In genomic region chr7:138008588-138009349, GRCh38 we compare ENCODE assay signal across 8 cellular contexts. TPM values are rescaled to one million over a fixed set of nuclear protein-coding genes. Genes with fewer than 3 reads are reported as not detected.
DNase-seq lines count a peak whose midpoint lies in the region; ATAC-seq and TF ChIP-seq lines count a peak whose summit lies in the region.

No MANE protein-coding gene starts in this region.

- H3K27me3 Mint-ChIP-seq in T-helper 17 cell (peaks cover 6% of the 10 kb centered on the region), mesothelial cell of epicardium (ENCODE audit: low read depth) (no peaks in the 10 kb centered on the region)

- peak; percentile 83 for TF ChIP-seq CTCF in mesothelial cell of epicardium (IDR thresholded peaks at IDR 0.05; ENCODE audit: unreplicated experiment)

- H3K27ac Mint-ChIP-seq in T-helper 17 cell (no peak overlapping the region), mesothelial cell of epicardium (peak overlapping the region; percentile 70)

- H3K4me3 Mint-ChIP-seq in T-helper 17 cell (no peak overlapping the region), mesothelial cell of epicardium (no peak overlapping the region)

- DNase-seq in DMS153 (lab: John Stamatoyannopoulos, UW) (peak; percentile 8), NCI-H1417 treated with DMSO at 0.1 percent for 48 hours (lab: John Stamatoyannopoulos, UW) (peak; percentile 19), T-helper 17 cell (peak in 1 of 3 donors; percentile 10), ecto neural progenitor cell (ENCODE audit: low spot score) (peak; percentile 52), mesothelial cell of epicardium (ENCODE audit: low spot score in 2 of 2, unreplicated experiment in 2 of 2) (no peak), GM19240 (ENCODE audit: insufficient read length, low spot score) (no peak)

- H3K4me1 Mint-ChIP-seq in T-helper 17 cell (peaks cover 8% of the 10 kb centered on the region), mesothelial cell of epicardium (peaks cover 5% of the 10 kb centered on the region)

- no peaks in the 10 kb centered on the region for H3K9me3 ChIP-seq in T-helper 17 cell (ENCODE audit: control insufficient read depth, low read length, poor library complexity, severe bottlenecking)

- H3K9me3 Mint-ChIP-seq in mesothelial cell of epicardium, result no peaks in the 10 kb centered on the region

- ATAC-seq in GM21576 (IDR thresholded peaks at IDR 0.05; ENCODE audit: unreplicated experiment) (peak; percentile 51), T-helper 17 cell (peak; percentile 62), GM19467 (IDR thresholded peaks at IDR 0.05; ENCODE audit: unreplicated experiment) (no peak)

- H3K36me3 Mint-ChIP-seq in T-helper 17 cell (ENCODE audit: low read depth), result no peaks in the 10 kb centered on the region
- no peaks in the 10 kb centered on the region for H3K36me3 Mint-ChIP-seq in mesothelial cell of epicardium

RNA-seq across cellular contexts. Expression of gene CREB3L2, which starts 6.9 kb away (rescaled TPM):
- total RNA-seq in T-helper 17 cell, result 10 to 100 TPM; 32.9 to 33.6 TPM
- 77.8 to 82.8 TPM (median 80.4 TPM) in 3 replicates for total RNA-seq in mesothelial cell of epicardium

Comparison
In these comparisons a context has a peak if more than half of its experiments do, and no peak if none do; other contexts are left out.
1. DNase-seq: peak in DMS153 (single experiment), NCI-H1417 treated with DMSO at 0.1 percent for 48 hours (single experiment) and ecto neural progenitor cell (single experiment); none in mesothelial cell of epicardium (0 of 2) and GM19240 (single experiment).